In genomic region chr10:44946201-44946600, GRCh38 we compare ENCODE assay signal across 13 cellular contexts. TPM values are rescaled to one million over a fixed set of nuclear protein-coding genes. Genes with fewer than 3 reads are reported as not detected.
DNase-seq lines count a peak whose midpoint lies in the region; ATAC-seq and TF ChIP-seq lines count a peak whose summit lies in the region.
"Had no signal": no experiment of that assay in that cellular context is flagged by ENCODE, and none has a peak within 500 bp of the region (broad histone marks: within the 10 kb centered on the region; RNA-seq: fewer than 3 reads in every experiment).

No MANE protein-coding gene starts in this region.

- no peak overlapping the region for H3K9ac ChIP-seq in mammary epithelial cell (ENCODE audit: insufficient read depth, low read length)

- TF ChIP-seq POLR2A in gastrocnemius medialis (IDR thresholded peaks at IDR 0.05): no peak

- no peaks in the 10 kb centered on the region for H4K20me1 ChIP-seq in mammary epithelial cell (ENCODE audit: insufficient read depth, low read length)

- DNase-seq in NK-92 treated with Interleukin-12 subunit alpha and Interleukin-12 subunit beta, amount 100 ng/mL, for 24 hours (lab: John Stamatoyannopoulos, UW): peak; percentile 19
- no peak for DNase-seq in NK-92 (lab: John Stamatoyannopoulos, UW; ENCODE audit: unreplicated experiment)
- peak; percentile 39 to 60 for DNase-seq in SJSA1 (ENCODE audit: low read depth in 1 of 2, low spot score in 2 of 2)
- DNase-seq in gastrocnemius medialis: no peak
- no peak for DNase-seq in progenitor cell of endocrine pancreas (ENCODE audit: low spot score, unreplicated experiment)
- no peak for DNase-seq in HAP-1 (ENCODE audit: low spot score in 2 of 2)
- DNase-seq in mammary epithelial cell: no peak

- H3K27me3 ChIP-seq in SJSA1 (replicated peaks): no peaks in the 10 kb centered on the region
- no peaks in the 10 kb centered on the region for H3K27me3 ChIP-seq in gastrocnemius medialis
- H3K27me3 ChIP-seq in HAP-1 (ENCODE audit: low read depth): no peaks in the 10 kb centered on the region
- H3K27me3 ChIP-seq in mammary epithelial cell (ENCODE audit: insufficient read depth, low read length): no peaks in the 10 kb centered on the region

- dilution Hi-C loops in mammary epithelial cell (cut with HindIII; ENCODE audit: low sequenced_read_pairs): no loop called here

- no peak overlapping the region for H3K27ac Mint-ChIP-seq in progenitor cell of endocrine pancreas
- H3K27ac Mint-ChIP-seq: activated naive CD8-positive, alpha-beta T cell had no signal

- no TSS peak for BruUV-seq in mammary epithelial cell (replicated peaks; lab: Mats Ljungman, UMichigan)

- H3K4me2 ChIP-seq in mammary epithelial cell (ENCODE audit: insufficient read depth, low read depth, low read length): no peak overlapping the region

- H3K4me1 ChIP-seq in SJSA1 (replicated peaks) (peaks cover 41% of the 10 kb centered on the region), gastrocnemius medialis (peaks cover 10 to 27% of the 10 kb centered on the region in 2 donors), HAP-1 (no peaks in the 10 kb centered on the region), mammary epithelial cell (ENCODE audit: insufficient read depth, low read length) (no peaks in the 10 kb centered on the region)

- H3K9me3 Mint-ChIP-seq in progenitor cell of endocrine pancreas (ENCODE audit: low read depth): peaks cover 22% of the 10 kb centered on the region

- TF ChIP-seq CTCF in gastrocnemius medialis (IDR thresholded peaks at IDR 0.05 in 4 of 5, conservative IDR thresholded peaks at IDR 0.05 in 1 of 5): no peak
- TF ChIP-seq CTCF in progenitor cell of endocrine pancreas (IDR thresholded peaks at IDR 0.05; ENCODE audit: unreplicated experiment): no peak
- TF ChIP-seq CTCF in mammary epithelial cell (conservative IDR thresholded peaks at IDR 0.05 in 1 of 2, IDR thresholded peaks at IDR 0.05 in 1 of 2; ENCODE audit: extremely low read depth in 1 of 2, insufficient read depth in 1 of 2, low read depth in 1 of 2, low read length in 2 of 2): no peak

- peak; percentile 44 for ATAC-seq in HG02973 (IDR thresholded peaks at IDR 0.05; ENCODE audit: unreplicated experiment)
- peak; percentile 28 to 67 for ATAC-seq in gastrocnemius medialis

- CTCF ChIA-PET in mammary epithelial cell (lab: Charles Lee; ENCODE audit: low non-redundant PET): no interaction called here

- in situ Hi-C loops in gastrocnemius medialis (cut with MboI; ENCODE audit: low sequenced_read_pairs in 4 of 4): no loop called here
- in situ Hi-C loops in HAP-1 (cut with MboI; ENCODE audit: low sequenced_read_pairs): no loop called here
- in situ Hi-C loops in mammary epithelial cell (cut with MboI; ENCODE audit: low sequenced_read_pairs in 2 of 2): no loop called here

- no peaks in the 10 kb centered on the region for H3K27me3 Mint-ChIP-seq in progenitor cell of endocrine pancreas
- H3K27me3 Mint-ChIP-seq: activated naive CD8-positive, alpha-beta T cell had no signal

- H3K4me3 ChIP-seq in SJSA1: no peak overlapping the region
- H3K4me3 ChIP-seq in gastrocnemius medialis: no peak overlapping the region
- H3K4me3 ChIP-seq in HAP-1: no peak overlapping the region
- H3K4me3 ChIP-seq in mammary epithelial cell (replicated peaks in 1 of 3; ENCODE audit: insufficient read depth in 1 of 3, low read depth in 2 of 3, low read length in 3 of 3): no peak overlapping the region

- no peaks in the 10 kb centered on the region for H3K79me2 ChIP-seq in mammary epithelial cell (ENCODE audit: insufficient read depth, low read length)

- no peak overlapping the region for H3K4me3 Mint-ChIP-seq in progenitor cell of endocrine pancreas (ENCODE audit: low read depth)
- H3K4me3 Mint-ChIP-seq: activated naive CD8-positive, alpha-beta T cell; neural crest cell had no signal

- no peaks in the 10 kb centered on the region for H3K4me1 Mint-ChIP-seq in progenitor cell of endocrine pancreas (ENCODE audit: low read depth)

- peaks cover 3% of the 10 kb centered on the region for H3K9me3 ChIP-seq in SJSA1 (replicated peaks)
- no peaks in the 10 kb centered on the region for H3K9me3 ChIP-seq in gastrocnemius medialis
- no peaks in the 10 kb centered on the region for H3K9me3 ChIP-seq in HAP-1
- H3K9me3 ChIP-seq in mammary epithelial cell (replicated peaks; ENCODE audit: insufficient read depth, low read length): no peaks in the 10 kb centered on the region

- H3K36me3 Mint-ChIP-seq in progenitor cell of endocrine pancreas (ENCODE audit: insufficient read depth): peaks cover 3% of the 10 kb centered on the region

- H2AFZ ChIP-seq in mammary epithelial cell (ENCODE audit: low read depth, low read length): no peak overlapping the region

- peak overlapping the region; percentile 29 for H3K27ac ChIP-seq in SJSA1
- H3K27ac ChIP-seq in gastrocnemius medialis: peak overlapping the region in 3 of 4 donors; percentile 1 to 25 (median 16)
- H3K27ac ChIP-seq in mammary epithelial cell (ENCODE audit: insufficient read depth, low read depth, low read length): no peak overlapping the region
- H3K27ac ChIP-seq: 22Rv1 had no signal

- 100% methylated on average over 2 of the region's 2 CpGs for WGBS in mammary epithelial cell (ENCODE audit: low coverage, missing lambda C conversion rate)

- intact Hi-C loops in gastrocnemius medialis (cut with DNase I; ENCODE audit: low total_unique reads): no loop called here
- intact Hi-C loops in mammary epithelial cell (cut with micrococcal nuclease): no loop called here

- H3K36me3 ChIP-seq in SJSA1 (no peaks in the 10 kb centered on the region), gastrocnemius medialis (no peaks in the 10 kb centered on the region), HAP-1 (replicated peaks) (no peaks in the 10 kb centered on the region), mammary epithelial cell (ENCODE audit: insufficient read depth, low read length) (no peaks in the 10 kb centered on the region)

RNA-seq across cellular contexts. Expression of gene RASSF4, which starts 13.4 kb away (rescaled TPM):
- 9.2 and 19.7 TPM in 2 replicates for total RNA-seq in SJSA1 (2014; rRNA removed; shearing (Covaris generic))
- total RNA-seq in gastrocnemius medialis (10 to 100 TPM in 3 of 4 donors, 1 to 10 TPM in 1; 9.4 to 39.7 (median 24.0) TPM), progenitor cell of endocrine pancreas (21.2 and 23.0 TPM in 2 replicates), mammary epithelial cell (1 to 10 TPM; 1.4 to 4.0 TPM)
- 3.4 TPM for polyA plus RNA-seq in mammary epithelial cell
- polyA minus RNA-seq in mammary epithelial cell: 8.9 TPM

RNA-seq across cellular contexts. Expression of gene DEPP1, which starts 32.4 kb away (rescaled TPM):
- 4.9 and 6.8 TPM in 2 replicates for total RNA-seq in SJSA1 (2014; rRNA removed; shearing (Covaris generic))
- total RNA-seq in gastrocnemius medialis (100 to 1,000 TPM in 2 of 4 donors, 10 to 100 TPM in 2; 83.4 to 331 (median 120) TPM), progenitor cell of endocrine pancreas (13.9 and 16.6 TPM in 2 replicates), mammary epithelial cell (10 to 100 TPM; 25.0 to 45.6 TPM)
- polyA plus RNA-seq in mammary epithelial cell: 139 TPM
- 230 TPM for polyA minus RNA-seq in mammary epithelial cell

RNA-seq across cellular contexts. Expression of gene TMEM72, which starts 35.1 kb away (rescaled TPM):
- total RNA-seq in SJSA1 (2014; rRNA removed; shearing (Covaris generic)): not detected in 2 replicates
- total RNA-seq in gastrocnemius medialis (not detected), progenitor cell of endocrine pancreas (0.93 and 1.5 TPM in 2 replicates), mammary epithelial cell (not detected)
- polyA plus RNA-seq in mammary epithelial cell: not detected
- not detected for polyA minus RNA-seq in mammary epithelial cell
- total RNA-seq: fibroblast of lung; neural crest cell; T-helper 1 cell treated with Interleukin-12 subunit alpha and Interleukin-12 subunit beta and Interleukin-4 antibody, amounts not matched to agents 30 ng/mL and 1 ng/mL, for 36 hours had no signal
- polyA plus RNA-seq: fibroblast of lung had no signal

RNA-seq across cellular contexts. Expression of gene ZNF22, which starts 54.5 kb away (rescaled TPM):
- 59.6 and 88.5 TPM in 2 replicates for total RNA-seq in SJSA1 (2014; rRNA removed; shearing (Covaris generic))
- total RNA-seq in gastrocnemius medialis (10 to 100 TPM in 2 of 4 donors, 1 to 10 TPM in 2; 3.6 to 12.3 (median 8.1) TPM), progenitor cell of endocrine pancreas (44.1 and 46.0 TPM in 2 replicates), mammary epithelial cell (1 to 10 TPM; 7.2 to 7.7 TPM)
- 2.7 TPM for polyA plus RNA-seq in mammary epithelial cell
- 1.9 TPM for polyA minus RNA-seq in mammary epithelial cell

Comparison
In these comparisons a context has a peak if more than half of its experiments do, and no peak if none do; other contexts are left out.
1. DNase-seq: peak in NK-92 treated with Interleukin-12 subunit alpha and Interleukin-12 subunit beta, amount 100 ng/mL, for 24 hours (single experiment) and SJSA1 (2 of 2); none in NK-92 (single experiment), gastrocnemius medialis (0 of 2), progenitor cell of endocrine pancreas (single experiment), HAP-1 (0 of 2) and mammary epithelial cell (single experiment).